In the genomic region with DNA sequence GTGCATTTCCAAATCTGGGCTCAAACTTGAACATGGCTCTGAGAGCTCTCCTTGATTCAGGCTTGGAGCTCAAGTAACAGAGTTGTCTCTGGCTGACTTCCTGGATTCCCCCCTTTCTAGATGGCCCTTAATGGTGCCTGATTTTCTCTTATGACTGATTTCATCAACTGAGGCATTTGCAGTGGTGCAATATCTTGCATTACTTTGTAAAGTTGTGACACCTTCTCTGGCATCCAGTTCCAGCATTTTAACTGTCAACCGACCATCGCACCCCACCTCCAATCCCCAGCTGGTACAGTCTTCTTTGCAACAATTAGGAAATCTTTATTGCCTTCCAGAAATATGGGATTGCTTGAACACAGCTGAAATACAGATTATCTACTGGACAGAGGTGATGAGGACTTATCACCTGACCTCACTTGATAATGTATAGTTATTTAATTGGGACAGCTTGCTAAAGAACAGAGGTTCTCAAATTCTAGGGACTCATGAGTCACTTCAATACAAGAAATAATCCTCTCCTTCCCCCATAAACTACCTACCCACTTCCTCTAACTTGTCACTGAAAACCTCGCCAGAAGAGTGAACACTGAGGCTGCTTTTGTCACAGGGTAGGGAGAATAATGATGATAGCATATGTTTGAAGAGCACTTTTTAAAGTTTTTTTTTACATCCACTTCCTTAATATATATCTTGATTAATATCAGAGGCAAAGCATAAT, we compare ENCODE assay signal across 10 cellular contexts. TPM values are rescaled to one million over a fixed set of nuclear protein-coding genes. Genes with fewer than 3 reads are reported as not detected.
DNase-seq lines count a peak whose midpoint lies in the region; ATAC-seq, FAIRE-seq and TF ChIP-seq lines count a peak whose summit lies in the region.
"Had no signal": no experiment of that assay in that cellular context is flagged by ENCODE, and none has a peak within 500 bp of the region (broad histone marks: within the 10 kb centered on the region; RNA-seq: fewer than 3 reads in every experiment).

No MANE protein-coding gene starts in this region.

- in situ Hi-C loops in HAP-1 (cut with MboI; ENCODE audit: low sequenced_read_pairs) = loop anchor here (25.0 kb wide), 1 partner anchor 235 kb away; no protein-coding TSS in a partner anchor

- H3K4me3 Mint-ChIP-seq in T-helper 1 cell treated with Interleukin-12 subunit alpha and Interleukin-12 subunit beta and Interleukin-4 antibody, amounts not matched to agents 30 μg/mL and 1 μg/mL, for 36 hours = peak overlapping the region; percentile 71
- H3K4me3 Mint-ChIP-seq in natural killer cell = peak overlapping the region; percentile 78

- peaks cover 66% of the 10 kb centered on the region for H3K4me1 Mint-ChIP-seq in T-helper 1 cell treated with Interleukin-12 subunit alpha and Interleukin-12 subunit beta and Interleukin-4 antibody, amounts not matched to agents 30 μg/mL and 1 μg/mL, for 36 hours (ENCODE audit: low read depth)
- H3K4me1 Mint-ChIP-seq in natural killer cell = peaks cover 61 to 65% of the 10 kb centered on the region in 2 donors

- H3K4me3 ChIP-seq in HAP-1 = no peak overlapping the region

- no peaks in the 10 kb centered on the region for H3K27me3 ChIP-seq in HAP-1 (ENCODE audit: low read depth)

- ATAC-seq in HG02852 (IDR thresholded peaks at IDR 0.05; ENCODE audit: unreplicated experiment) = peak; percentile 64
- ATAC-seq in natural killer cell = peak; percentile 55 to 71 (median 67)

- no peaks in the 10 kb centered on the region for H3K27me3 Mint-ChIP-seq in T-helper 1 cell treated with Interleukin-12 subunit alpha and Interleukin-12 subunit beta and Interleukin-4 antibody, amounts not matched to agents 30 μg/mL and 1 μg/mL, for 36 hours (ENCODE audit: low read depth)
- no peaks in the 10 kb centered on the region for H3K27me3 Mint-ChIP-seq in natural killer cell (ENCODE audit: low read depth in 2 of 2)

- DNase-seq in GM18507 (ENCODE audit: extremely low spot score, insufficient read length, low read depth) = no peak
- no peak for DNase-seq in natural killer cell
- DNase-seq in HAP-1 (ENCODE audit: low spot score in 2 of 2) = no peak
- no peak for DNase-seq in NCI-H187 treated with DMSO at 0.1 percent for 48 hours (lab: John Stamatoyannopoulos, UW)
- DNase-seq in NCI-H1436 treated with DMSO at 0.1 percent for 48 hours (lab: John Stamatoyannopoulos, UW) = no peak
- DNase-seq in NCI-H2029 (lab: John Stamatoyannopoulos, UW) = no peak
- DNase-seq: mammary epithelial cell; NK-92 treated with Interleukin-12 subunit alpha and Interleukin-12 subunit beta, amount 100 ng/mL, for 24 hours had no signal

- H3K4me1 ChIP-seq in HAP-1 = peaks cover 21% of the 10 kb centered on the region

- H3K9me3 ChIP-seq in HAP-1 = no peaks in the 10 kb centered on the region

- intact Hi-C loops in natural killer cell (cut with micrococcal nuclease) = no loop called here

- peak; percentile 69 for FAIRE-seq in GM18507 (lab: Jason Lieb, UNC)

- no peak for TF ChIP-seq CTCF in natural killer cell (IDR thresholded peaks at IDR 0.05)

- H3K27ac Mint-ChIP-seq in T-helper 1 cell treated with Interleukin-12 subunit alpha and Interleukin-12 subunit beta and Interleukin-4 antibody, amounts not matched to agents 30 μg/mL and 1 μg/mL, for 36 hours = peak overlapping the region; percentile 92
- peak overlapping the region; percentile 75 to 77 for H3K27ac Mint-ChIP-seq in natural killer cell

- peaks cover 8% of the 10 kb centered on the region for H3K36me3 Mint-ChIP-seq in T-helper 1 cell treated with Interleukin-12 subunit alpha and Interleukin-12 subunit beta and Interleukin-4 antibody, amounts not matched to agents 30 μg/mL and 1 μg/mL, for 36 hours (ENCODE audit: low read depth)
- H3K36me3 Mint-ChIP-seq in natural killer cell = no peaks in the 10 kb centered on the region

- no peaks in the 10 kb centered on the region for H3K36me3 ChIP-seq in HAP-1 (replicated peaks)

- H3K9me3 Mint-ChIP-seq in T-helper 1 cell treated with Interleukin-12 subunit alpha and Interleukin-12 subunit beta and Interleukin-4 antibody, amounts not matched to agents 30 μg/mL and 1 μg/mL, for 36 hours = peaks cover 6% of the 10 kb centered on the region
- no peaks in the 10 kb centered on the region for H3K9me3 Mint-ChIP-seq in natural killer cell

RNA-seq across cellular contexts. Expression of a gene that starts 41.8 kb away (rescaled TPM):
- under 1 TPM in 1 of 3 donors, not detected in 2; 0.12 TPM for total RNA-seq in natural killer cell
